ENCODE assay signal across 1 cellular context in the genomic region with DNA sequence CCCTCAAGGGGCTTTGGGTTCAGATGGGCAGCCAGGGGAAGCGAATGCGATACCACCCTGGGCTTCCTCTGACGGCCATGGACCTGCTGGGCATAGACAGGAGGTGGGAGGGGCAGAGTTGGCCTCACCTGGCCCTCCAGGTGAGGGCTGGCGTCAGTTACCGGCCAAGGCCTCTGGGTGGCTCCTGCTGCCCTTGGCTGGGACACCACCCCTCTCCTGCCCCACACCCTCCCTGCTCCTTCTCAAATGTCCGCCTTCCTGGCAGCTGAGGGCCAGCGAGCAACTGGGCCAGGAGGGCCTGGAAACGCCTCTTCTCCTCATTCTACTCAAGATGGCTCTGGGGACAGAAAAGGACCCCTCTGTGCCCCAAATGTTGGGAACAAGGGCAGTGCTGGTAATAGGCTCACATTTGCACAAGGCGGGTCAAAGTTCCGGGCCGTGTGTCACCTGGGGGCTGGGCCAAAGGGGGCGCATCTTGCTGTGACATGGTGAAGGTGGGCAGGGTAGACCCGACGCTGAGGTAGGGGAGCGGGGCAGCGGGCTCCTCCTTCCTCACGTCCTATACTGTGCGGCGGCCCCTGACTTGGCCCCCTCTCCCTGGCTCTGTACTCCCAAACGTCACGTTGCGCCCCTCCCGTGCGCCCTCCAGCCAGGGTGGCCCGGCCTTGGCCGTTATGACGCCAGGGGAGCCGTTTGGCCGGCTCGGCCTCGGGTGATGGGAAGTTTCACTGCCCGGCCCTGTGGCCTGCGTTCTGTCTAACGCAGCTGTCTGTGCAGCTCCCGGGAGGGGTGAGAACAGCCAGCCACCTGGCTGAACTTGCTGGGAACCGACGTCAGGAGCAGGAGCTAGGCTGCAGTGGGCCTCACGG.
TF ChIP-seq lines count a peak whose summit lies in the region.

No MANE protein-coding gene starts in this region.

TF ChIP-seq in HepG2, 621 proteins besides CTCF, POLR2A, EP300 and RAD21 (continued from another document):
- TF ChIP-seq, protein P1, sequence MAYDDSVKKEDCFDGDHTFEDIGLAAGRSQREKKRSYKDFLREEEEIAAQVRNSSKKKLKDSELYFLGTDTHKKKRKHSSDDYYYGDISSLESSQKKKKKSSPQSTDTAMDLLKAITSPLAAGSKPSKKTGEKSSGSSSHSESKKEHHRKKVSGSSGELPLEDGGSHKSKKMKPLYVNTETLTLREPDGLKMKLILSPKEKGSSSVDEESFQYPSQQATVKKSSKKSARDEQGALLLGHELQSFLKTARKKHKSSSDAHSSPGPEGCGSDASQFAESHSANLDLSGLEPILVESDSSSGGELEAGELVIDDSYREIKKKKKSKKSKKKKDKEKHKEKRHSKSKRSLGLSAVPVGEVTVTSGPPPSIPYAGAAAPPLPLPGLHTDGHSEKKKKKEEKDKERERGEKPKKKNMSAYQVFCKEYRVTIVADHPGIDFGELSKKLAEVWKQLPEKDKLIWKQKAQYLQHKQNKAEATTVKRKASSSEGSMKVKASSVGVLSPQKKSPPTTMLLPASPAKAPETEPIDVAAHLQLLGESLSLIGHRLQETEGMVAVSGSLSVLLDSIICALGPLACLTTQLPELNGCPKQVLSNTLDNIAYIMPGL (CRISPR knock-in tag; IDR thresholded peaks at IDR 0.05; ENCODE audit: borderline replicate concordance in 1 of 2, low read depth in 1 of 2), result 0 out of 4 replicates have a peak, but pooled peaks of 1 of the 2 experiments have one; percentile 33
- TF ChIP-seq ZNF552 (CRISPR knock-in tag; IDR thresholded peaks at IDR 0.05; ENCODE audit: borderline replicate concordance), result no peak
- no peak for TF ChIP-seq ZNF24 (IDR thresholded peaks at IDR 0.05)
- TF ChIP-seq MTA1 (CRISPR knock-in tag; IDR thresholded peaks at IDR 0.05; ENCODE audit: borderline replicate concordance), result no peak
- TF ChIP-seq RORA (CRISPR knock-in tag; IDR thresholded peaks at IDR 0.05), result no peak
- no peak for TF ChIP-seq NR2F6 (IDR thresholded peaks at IDR 0.05)
- peak; percentile 33; the same call in 1 of the 2 replicates for TF ChIP-seq NR2F6 (CRISPR knock-in tag; IDR thresholded peaks at IDR 0.05)
- peak; percentile 89; the same call in 1 of the 2 replicates for TF ChIP-seq PCBP1 (IDR thresholded peaks at IDR 0.05; ENCODE audit: borderline replicate concordance, low read depth, low read length)
- TF ChIP-seq ZNF781 (CRISPR knock-in tag; IDR thresholded peaks at IDR 0.05; ENCODE audit: borderline replicate concordance, not compliant biosample characterization), result peak; percentile 24
- TF ChIP-seq JUNB (CRISPR knock-in tag; IDR thresholded peaks at IDR 0.05; ENCODE audit: borderline replicate concordance), result no peak
- peak; percentile 16; the same call in 1 of the 2 replicates for TF ChIP-seq MYC (CRISPR knock-in tag; IDR thresholded peaks at IDR 0.05; ENCODE audit: borderline replicate concordance)
- TF ChIP-seq SALL1 (CRISPR knock-in tag; IDR thresholded peaks at IDR 0.05), result peak; percentile 35; the same call in 1 of the 2 replicates
- TF ChIP-seq, protein P2, sequence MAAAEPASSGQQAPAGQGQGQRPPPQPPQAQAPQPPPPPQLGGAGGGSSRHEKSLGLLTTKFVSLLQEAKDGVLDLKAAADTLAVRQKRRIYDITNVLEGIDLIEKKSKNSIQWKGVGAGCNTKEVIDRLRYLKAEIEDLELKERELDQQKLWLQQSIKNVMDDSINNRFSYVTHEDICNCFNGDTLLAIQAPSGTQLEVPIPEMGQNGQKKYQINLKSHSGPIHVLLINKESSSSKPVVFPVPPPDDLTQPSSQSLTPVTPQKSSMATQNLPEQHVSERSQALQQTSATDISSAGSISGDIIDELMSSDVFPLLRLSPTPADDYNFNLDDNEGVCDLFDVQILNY (CRISPR knock-in tag; conservative IDR thresholded peaks at IDR 0.05), result 0 out of 2 replicates have a peak, but pooled peaks have one; percentile 27
- TF ChIP-seq ZNF747 (CRISPR knock-in tag; IDR thresholded peaks at IDR 0.05; ENCODE audit: borderline replicate concordance), result peak; percentile 15; the same call in 1 of the 2 replicates
- no peak for TF ChIP-seq ZNF460 (CRISPR knock-in tag; IDR thresholded peaks at IDR 0.05; ENCODE audit: borderline replicate concordance)
- TF ChIP-seq HNF4A (CRISPR knock-in tag; IDR thresholded peaks at IDR 0.05), result no peak
- TF ChIP-seq, protein P3, sequence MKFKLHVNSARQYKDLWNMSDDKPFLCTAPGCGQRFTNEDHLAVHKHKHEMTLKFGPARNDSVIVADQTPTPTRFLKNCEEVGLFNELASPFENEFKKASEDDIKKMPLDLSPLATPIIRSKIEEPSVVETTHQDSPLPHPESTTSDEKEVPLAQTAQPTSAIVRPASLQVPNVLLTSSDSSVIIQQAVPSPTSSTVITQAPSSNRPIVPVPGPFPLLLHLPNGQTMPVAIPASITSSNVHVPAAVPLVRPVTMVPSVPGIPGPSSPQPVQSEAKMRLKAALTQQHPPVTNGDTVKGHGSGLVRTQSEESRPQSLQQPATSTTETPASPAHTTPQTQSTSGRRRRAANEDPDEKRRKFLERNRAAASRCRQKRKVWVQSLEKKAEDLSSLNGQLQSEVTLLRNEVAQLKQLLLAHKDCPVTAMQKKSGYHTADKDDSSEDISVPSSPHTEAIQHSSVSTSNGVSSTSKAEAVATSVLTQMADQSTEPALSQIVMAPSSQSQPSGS (CRISPR knock-in tag; IDR thresholded peaks at IDR 0.05), result peak; percentile 23; the same call in 1 of the 2 replicates
- TF ChIP-seq HNRNPL (IDR thresholded peaks at IDR 0.05; ENCODE audit: low read depth, low read length), result 0 out of 2 replicates have a peak, but pooled peaks have one; percentile 53
- peak; percentile 27; the same call in 1 of the 2 replicates for TF ChIP-seq RXRB (CRISPR knock-in tag; IDR thresholded peaks at IDR 0.05; ENCODE audit: borderline replicate concordance)
- TF ChIP-seq ZBTB38 (CRISPR knock-in tag; IDR thresholded peaks at IDR 0.05), result peak; percentile 86
- TF ChIP-seq CBFB (CRISPR knock-in tag; IDR thresholded peaks at IDR 0.05), result 0 out of 2 replicates have a peak, but pooled peaks have one; percentile 17
- no peak for TF ChIP-seq ZNF12 (CRISPR knock-in tag; IDR thresholded peaks at IDR 0.05)
- TF ChIP-seq, protein P4, sequence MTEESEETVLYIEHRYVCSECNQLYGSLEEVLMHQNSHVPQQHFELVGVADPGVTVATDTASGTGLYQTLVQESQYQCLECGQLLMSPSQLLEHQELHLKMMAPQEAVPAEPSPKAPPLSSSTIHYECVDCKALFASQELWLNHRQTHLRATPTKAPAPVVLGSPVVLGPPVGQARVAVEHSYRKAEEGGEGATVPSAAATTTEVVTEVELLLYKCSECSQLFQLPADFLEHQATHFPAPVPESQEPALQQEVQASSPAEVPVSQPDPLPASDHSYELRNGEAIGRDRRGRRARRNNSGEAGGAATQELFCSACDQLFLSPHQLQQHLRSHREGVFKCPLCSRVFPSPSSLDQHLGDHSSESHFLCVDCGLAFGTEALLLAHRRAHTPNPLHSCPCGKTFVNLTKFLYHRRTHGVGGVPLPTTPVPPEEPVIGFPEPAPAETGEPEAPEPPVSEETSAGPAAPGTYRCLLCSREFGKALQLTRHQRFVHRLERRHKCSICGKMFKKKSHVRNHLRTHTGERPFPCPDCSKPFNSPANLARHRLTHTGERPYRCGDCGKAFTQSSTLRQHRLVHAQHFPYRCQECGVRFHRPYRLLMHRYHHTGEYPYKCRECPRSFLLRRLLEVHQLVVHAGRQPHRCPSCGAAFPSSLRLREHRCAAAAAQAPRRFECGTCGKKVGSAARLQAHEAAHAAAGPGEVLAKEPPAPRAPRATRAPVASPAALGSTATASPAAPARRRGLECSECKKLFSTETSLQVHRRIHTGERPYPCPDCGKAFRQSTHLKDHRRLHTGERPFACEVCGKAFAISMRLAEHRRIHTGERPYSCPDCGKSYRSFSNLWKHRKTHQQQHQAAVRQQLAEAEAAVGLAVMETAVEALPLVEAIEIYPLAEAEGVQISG (CRISPR knock-in tag; IDR thresholded peaks at IDR 0.05), result peak; percentile 20; the same call in 1 of the 2 replicates
- no peak for TF ChIP-seq MAZ (IDR thresholded peaks at IDR 0.05; ENCODE audit: borderline replicate concordance, low read depth, low read length)
- TF ChIP-seq MAZ (CRISPR knock-in tag; IDR thresholded peaks at IDR 0.05; ENCODE audit: low read depth), result peak; percentile 43; the same call in 1 of the 2 replicates
- TF ChIP-seq HOXA3 (CRISPR knock-in tag; IDR thresholded peaks at IDR 0.05), result 0 out of 2 replicates have a peak, but pooled peaks have one; percentile 30
- TF ChIP-seq, protein P5, sequence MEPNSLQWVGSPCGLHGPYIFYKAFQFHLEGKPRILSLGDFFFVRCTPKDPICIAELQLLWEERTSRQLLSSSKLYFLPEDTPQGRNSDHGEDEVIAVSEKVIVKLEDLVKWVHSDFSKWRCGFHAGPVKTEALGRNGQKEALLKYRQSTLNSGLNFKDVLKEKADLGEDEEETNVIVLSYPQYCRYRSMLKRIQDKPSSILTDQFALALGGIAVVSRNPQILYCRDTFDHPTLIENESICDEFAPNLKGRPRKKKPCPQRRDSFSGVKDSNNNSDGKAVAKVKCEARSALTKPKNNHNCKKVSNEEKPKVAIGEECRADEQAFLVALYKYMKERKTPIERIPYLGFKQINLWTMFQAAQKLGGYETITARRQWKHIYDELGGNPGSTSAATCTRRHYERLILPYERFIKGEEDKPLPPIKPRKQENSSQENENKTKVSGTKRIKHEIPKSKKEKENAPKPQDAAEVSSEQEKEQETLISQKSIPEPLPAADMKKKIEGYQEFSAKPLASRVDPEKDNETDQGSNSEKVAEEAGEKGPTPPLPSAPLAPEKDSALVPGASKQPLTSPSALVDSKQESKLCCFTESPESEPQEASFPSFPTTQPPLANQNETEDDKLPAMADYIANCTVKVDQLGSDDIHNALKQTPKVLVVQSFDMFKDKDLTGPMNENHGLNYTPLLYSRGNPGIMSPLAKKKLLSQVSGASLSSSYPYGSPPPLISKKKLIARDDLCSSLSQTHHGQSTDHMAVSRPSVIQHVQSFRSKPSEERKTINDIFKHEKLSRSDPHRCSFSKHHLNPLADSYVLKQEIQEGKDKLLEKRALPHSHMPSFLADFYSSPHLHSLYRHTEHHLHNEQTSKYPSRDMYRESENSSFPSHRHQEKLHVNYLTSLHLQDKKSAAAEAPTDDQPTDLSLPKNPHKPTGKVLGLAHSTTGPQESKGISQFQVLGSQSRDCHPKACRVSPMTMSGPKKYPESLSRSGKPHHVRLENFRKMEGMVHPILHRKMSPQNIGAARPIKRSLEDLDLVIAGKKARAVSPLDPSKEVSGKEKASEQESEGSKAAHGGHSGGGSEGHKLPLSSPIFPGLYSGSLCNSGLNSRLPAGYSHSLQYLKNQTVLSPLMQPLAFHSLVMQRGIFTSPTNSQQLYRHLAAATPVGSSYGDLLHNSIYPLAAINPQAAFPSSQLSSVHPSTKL (CRISPR knock-in tag; IDR thresholded peaks at IDR 0.05), result peak; percentile 17; the same call in 1 of the 2 replicates
- peak; percentile 31; the same call in 1 of the 2 replicates for TF ChIP-seq TBX2 (CRISPR knock-in tag; IDR thresholded peaks at IDR 0.05; ENCODE audit: borderline replicate concordance)
- TF ChIP-seq ZEB1 (IDR thresholded peaks at IDR 0.05; ENCODE audit: insufficient replicate concordance, low read depth), result peak; percentile 96
TF ChIP-seq in HepG2: peak in this region for 34.
